Comparison of ENCODE assay signal across 29 cellular contexts in genomic region chr13:112529216-112529615, GRCh38.
"Had no signal": no experiment of that assay in that cellular context is flagged by ENCODE, and none has a peak within 500 bp of the region (broad histone marks: within the 10 kb centered on the region; RNA-seq: fewer than 3 reads in every experiment).

No MANE protein-coding gene starts in this region.

- ATAC-seq: stimulated activated effector memory CD8-positive, alpha-beta T cell treated with anti-CD3 and anti-CD28 coated beads, Interleukin-12 subunit alpha, Interleukin-12 subunit beta, amount 100 ng/mL, for 72 hours; stimulated activated memory B cell treated with anti-CD40 and anti-IgM and Interleukin-4, amounts not matched to agents 10 μg/mL and 1 μg/mL and 100 μg/mL, for 72 hours; stimulated activated naive B cell treated with anti-CD40 and anti-IgM and Interleukin-4, amounts not matched to agents 10 μg/mL and 1 μg/mL and 100 μg/mL, for 72 hours; stimulated activated naive CD8-positive, alpha-beta T cell treated with anti-CD3 and anti-CD28 coated beads, Interleukin-15, amount 100 ng/mL, for 72 hours; stimulated activated naive CD8-positive, alpha-beta T cell treated with anti-CD3 and anti-CD28 coated beads, Interleukin-15, Interleukin-2, amounts not matched to agents 100 U/mL and 50 U/mL, for 24 hours; upper lobe of right lung had no signal

- FAIRE-seq: urothelium cell line had no signal

- H3K27me3 Mint-ChIP-seq: stimulated activated memory B cell treated with anti-CD40 and anti-IgM and Interleukin-4, amounts not matched to agents 10 μg/mL and 1 μg/mL and 100 μg/mL, for 72 hours; stimulated activated naive B cell treated with anti-CD40 and anti-IgM and Interleukin-4, amounts not matched to agents 10 μg/mL and 1 μg/mL and 100 μg/mL, for 72 hours; stimulated activated naive CD8-positive, alpha-beta T cell treated with anti-CD3 and anti-CD28 coated beads, Interleukin-15, amount 100 ng/mL, for 72 hours; stimulated activated naive CD8-positive, alpha-beta T cell treated with anti-CD3 and anti-CD28 coated beads, Interleukin-15, Interleukin-2, amounts not matched to agents 100 ng/mL and 50 ng/mL, for 24 hours; type B pancreatic cell had no signal

- H3K27me3 ChIP-seq: stomach, suprapubic skin, testis, thyroid gland, tibial artery, tibial nerve, transverse colon, upper lobe of left lung, upper lobe of right lung, uterus, vagina had no signal

- H3K9me3 ChIP-seq: stomach, suprapubic skin, testis, thoracic aorta, thyroid gland, tibial artery, tibial nerve, transverse colon, upper lobe of left lung, upper lobe of right lung, uterus, vagina had no signal

- H3K36me3 ChIP-seq: thoracic aorta, transverse colon, uterus, vagina had no signal

- DNase-seq: stimulated activated CD4-positive, alpha-beta T cell treated with anti-CD3 and anti-CD28 coated beads, Interleukin-2, amount 100 ng/mL, for 48 hours; stimulated activated CD4-positive, alpha-beta T cell treated with anti-CD3 and anti-CD28 coated beads, Interleukin-4, amount 100 ng/mL, for 1 hour; stimulated activated CD4-positive, alpha-beta T cell treated with anti-CD3 and anti-CD28 coated beads, Interleukin-4, amount 100 ng/mL, for 24 hours; stimulated activated CD4-positive, alpha-beta T cell treated with anti-CD3 and anti-CD28 coated beads, Interleukin-4, amount 100 ng/mL, for 4 hours; stimulated activated CD8-positive, alpha-beta memory T cell treated with anti-CD3 and anti-CD28 coated beads, Interleukin-4, amount 100 ng/mL, for 48 hours; stimulated activated naive B cell treated with anti-CD40 and anti-IgM and Interleukin-4, amounts not matched to agents 10 μg/mL and 1 μg/mL and 100 μg/mL, for 72 hours; stimulated activated naive CD4-positive, alpha-beta T cell; stimulated activated naive CD4-positive, alpha-beta T cell treated with Interleukin-2 at 50 U/mL for 16 hours; stimulated activated naive CD8-positive, alpha-beta T cell treated with anti-CD3 and anti-CD28 coated beads, Interleukin-15, amount 100 ng/mL, for 72 hours; stimulated activated naive CD8-positive, alpha-beta T cell treated with anti-CD3 and anti-CD28 coated beads, Interleukin-15, Interleukin-2, amounts not matched to agents 100 U/mL and 50 U/mL, for 24 hours; stomach; substantia nigra; testis; thyroid gland; tibial artery; transverse colon; trophoblast cell; upper lobe of left lung; upper lobe of right lung; uterus had no signal

- H3K27ac Mint-ChIP-seq: stimulated activated effector memory CD8-positive, alpha-beta T cell treated with anti-CD3 and anti-CD28 coated beads, Interleukin-12 subunit alpha, Interleukin-12 subunit beta, amount 100 ng/mL, for 72 hours; stimulated activated memory B cell treated with anti-CD40 and anti-IgM and Interleukin-4, amounts not matched to agents 10 μg/mL and 1 μg/mL and 100 μg/mL, for 72 hours; stimulated activated naive B cell treated with anti-CD40 and anti-IgM and Interleukin-4, amounts not matched to agents 10 μg/mL and 1 μg/mL and 100 μg/mL, for 72 hours; stimulated activated naive CD8-positive, alpha-beta T cell treated with anti-CD3 and anti-CD28 coated beads, Interleukin-15, Interleukin-2, amounts not matched to agents 100 ng/mL and 50 ng/mL, for 24 hours; type B pancreatic cell had no signal

- H3K9me3 Mint-ChIP-seq: stimulated activated effector memory CD8-positive, alpha-beta T cell treated with anti-CD3 and anti-CD28 coated beads, Interleukin-12 subunit alpha, Interleukin-12 subunit beta, amount 100 ng/mL, for 72 hours; stimulated activated memory B cell treated with anti-CD40 and anti-IgM and Interleukin-4, amounts not matched to agents 10 μg/mL and 1 μg/mL and 100 μg/mL, for 72 hours; stimulated activated naive B cell treated with anti-CD40 and anti-IgM and Interleukin-4, amounts not matched to agents 10 μg/mL and 1 μg/mL and 100 μg/mL, for 72 hours; stimulated activated naive CD8-positive, alpha-beta T cell treated with anti-CD3 and anti-CD28 coated beads, Interleukin-15, amount 100 ng/mL, for 72 hours; stimulated activated naive CD8-positive, alpha-beta T cell treated with anti-CD3 and anti-CD28 coated beads, Interleukin-15, Interleukin-2, amounts not matched to agents 100 ng/mL and 50 ng/mL, for 24 hours; type B pancreatic cell had no signal

- H3K36me3 Mint-ChIP-seq: stimulated activated effector memory CD8-positive, alpha-beta T cell treated with anti-CD3 and anti-CD28 coated beads, Interleukin-12 subunit alpha, Interleukin-12 subunit beta, amount 100 ng/mL, for 72 hours; type B pancreatic cell had no signal

- H3K4me1 Mint-ChIP-seq: stimulated activated effector memory CD8-positive, alpha-beta T cell treated with anti-CD3 and anti-CD28 coated beads, Interleukin-12 subunit alpha, Interleukin-12 subunit beta, amount 100 ng/mL, for 72 hours; stimulated activated memory B cell treated with anti-CD40 and anti-IgM and Interleukin-4, amounts not matched to agents 10 μg/mL and 1 μg/mL and 100 μg/mL, for 72 hours; stimulated activated naive B cell treated with anti-CD40 and anti-IgM and Interleukin-4, amounts not matched to agents 10 μg/mL and 1 μg/mL and 100 μg/mL, for 72 hours had no signal

- H3K27ac ChIP-seq: stomach, suprapubic skin, testis, thoracic aorta, thyroid gland, tibial artery, tibial nerve, transverse colon, upper lobe of left lung, upper lobe of right lung, uterus, vagina had no signal

- H3K4me3 Mint-ChIP-seq: stimulated activated effector memory CD8-positive, alpha-beta T cell treated with anti-CD3 and anti-CD28 coated beads, Interleukin-12 subunit alpha, Interleukin-12 subunit beta, amount 100 ng/mL, for 72 hours; stimulated activated memory B cell treated with anti-CD40 and anti-IgM and Interleukin-4, amounts not matched to agents 10 μg/mL and 1 μg/mL and 100 μg/mL, for 72 hours; stimulated activated naive B cell treated with anti-CD40 and anti-IgM and Interleukin-4, amounts not matched to agents 10 μg/mL and 1 μg/mL and 100 μg/mL, for 72 hours; stimulated activated naive CD8-positive, alpha-beta T cell treated with anti-CD3 and anti-CD28 coated beads, Interleukin-15, amount 100 ng/mL, for 72 hours; stimulated activated naive CD8-positive, alpha-beta T cell treated with anti-CD3 and anti-CD28 coated beads, Interleukin-15, Interleukin-2, amounts not matched to agents 100 ng/mL and 50 ng/mL, for 24 hours; type B pancreatic cell had no signal

- H3K4me3 ChIP-seq: stomach, suprapubic skin, testis, thoracic aorta, thyroid gland, tibial artery, tibial nerve, transverse colon, upper lobe of left lung, upper lobe of right lung, uterus, vagina had no signal

- H3K4me1 ChIP-seq: stomach, suprapubic skin, testis, thyroid gland, tibial artery, transverse colon, upper lobe of left lung, upper lobe of right lung, uterus, vagina had no signal
